Comparison of ENCODE assay signal across 30 cellular contexts in genomic region chr15:101084801-101085200, GRCh38.
"Had no signal": no experiment of that assay in that cellular context is flagged by ENCODE, and none has a peak within 500 bp of the region (broad histone marks: within the 10 kb centered on the region; RNA-seq: fewer than 3 reads in every experiment).

No MANE protein-coding gene starts in this region.

- DNase-seq: activated B cell treated with CpG ODN at 0.5 μM for 24 hours; activated CD4-positive, alpha-beta memory T cell treated with anti-CD3 and anti-CD28 coated beads for 36 hours; activated CD4-positive, alpha-beta T cell treated with anti-CD3 and anti-CD28 coated beads for 4 hours; activated CD4-positive, alpha-beta T cell treated with anti-CD3 and anti-CD28 coated beads, Interleukin-2, amount 10 ng/mL, durations not matched to agents 24 days and 14 days; activated CD4-positive, alpha-beta T cell treated with anti-CD3 and anti-CD28 coated beads, Interleukin-2, amount 50 U/mL, for 1 hour; activated CD4-positive, alpha-beta T cell treated with anti-CD3 and anti-CD28 coated beads, Interleukin-2, amount 50 U/mL, for 4 hours; activated CD4-positive, CD25-positive, alpha-beta regulatory T cell treated with anti-CD3 and anti-CD28 coated beads, Interleukin-2, amount 50 U/mL, for 72 hours; activated CD8-positive, alpha-beta memory T cell treated with anti-CD3 and anti-CD28 coated beads, Interleukin-2, amount 50 U/mL, for 4 hours; activated CD8-positive, alpha-beta T cell treated with anti-CD3 and anti-CD28 coated beads for 36 hours; activated gamma-delta T cell; activated naive CD4-positive, alpha-beta T cell treated with anti-CD3 and anti-CD28 coated beads for 36 hours; activated naive CD4-positive, alpha-beta T cell treated with anti-CD3 and anti-CD28 coated beads, Interleukin-2, amount 50 U/mL, for 16 hours; activated naive CD8-positive, alpha-beta T cell treated with anti-CD3 and anti-CD28 coated beads for 36 hours; activated T-cell treated with anti-CD3 and anti-CD28 coated beads for 4 hours; activated T-cell treated with anti-CD3 and anti-CD28 coated beads, Interleukin-2, amount 50 U/mL, for 1 hour; activated T-cell treated with anti-CD3 and anti-CD28 coated beads, Interleukin-2, amount 50 U/mL, for 4 hours; activated T-cell treated with anti-CD3 and anti-CD28 coated beads, Interleukin-2, amount 50 U/mL, for 72 hours; adrenal gland; amniotic stem cell; body of pancreas; brain microvascular endothelial cell; central memory CD4-positive, alpha-beta T cell; T-helper 1 cell; T-helper 2 cell; T-helper 9 cell had no signal

- FAIRE-seq: astrocyte, TTC549 had no signal

- H3K9me3 ChIP-seq: adrenal gland, body of pancreas, breast epithelium had no signal

- H3K4me3 ChIP-seq: adrenal gland, body of pancreas, breast epithelium had no signal

- H3K36me3 ChIP-seq: adrenal gland, brain microvascular endothelial cell, breast epithelium had no signal

- H3K27me3 ChIP-seq: adrenal gland, body of pancreas, brain microvascular endothelial cell, breast epithelium had no signal

- ATAC-seq: activated CD8-positive, alpha-beta T cell treated with anti-CD3 and anti-CD28 coated beads for 36 hours; activated naive CD4-positive, alpha-beta T cell treated with anti-CD3 and anti-CD28 coated beads, Interleukin-2, amount 50 U/mL, for 72 hours; activated T-cell treated with anti-CD3 and anti-CD28 coated beads, Interleukin-2, amount 50 U/mL, for 4 hours; activated T-cell treated with anti-CD3 and anti-CD28 coated beads, Interleukin-2, amount 50 U/mL, for 72 hours; activated T-helper 17 cell treated with anti-CD3 and anti-CD28 coated beads, Interleukin-2, amount 50 U/mL, for 72 hours; body of pancreas had no signal

- H3K27ac ChIP-seq: adrenal gland, body of pancreas, brain microvascular endothelial cell, breast epithelium had no signal
